Comparison of ENCODE assay signal across 8 cellular contexts in genomic region chr16:81096715-81097208, GRCh38. TPM values are rescaled to one million over a fixed set of nuclear protein-coding genes. Genes with fewer than 3 reads are reported as not detected.
A peak's percentile ranks its signal among the peaks of the same experiment; 100 is the strongest.
DNase-seq lines count a peak whose midpoint lies in the region; ATAC-seq and TF ChIP-seq lines count a peak whose summit lies in the region.

No MANE protein-coding gene starts in this region.

- H3K4me1 ChIP-seq in BLaER1 = peaks cover 31% of the 10 kb centered on the region

- no peaks in the 10 kb centered on the region for H3K27me3 ChIP-seq in BLaER1

- H3K36me3 ChIP-seq in BLaER1 (peaks cover 5% of the 10 kb centered on the region; the same call in 1 of the 2 replicates), KOPT-K1 (ENCODE audit: insufficient read depth, low read length) (no peaks in the 10 kb centered on the region; the same call in 1 of the 2 replicates)

- H3K27me3 Mint-ChIP-seq in chondrocyte (ENCODE audit: low read depth) (no peaks in the 10 kb centered on the region), nephron progenitor cell (ENCODE audit: low read depth, poor library complexity) (no peaks in the 10 kb centered on the region)

- no peaks in the 10 kb centered on the region for H4K20me1 ChIP-seq in BLaER1

- H3K27ac ChIP-seq in BLaER1 = no peak overlapping the region
- peak overlapping the region; percentile 0 for H3K27ac ChIP-seq in KOPT-K1 (ENCODE audit: low read depth, low read length, poor library complexity, severe bottlenecking)

- H3K36me3 Mint-ChIP-seq in chondrocyte (ENCODE audit: low read depth) = no peaks in the 10 kb centered on the region
- peaks cover 10% of the 10 kb centered on the region for H3K36me3 Mint-ChIP-seq in nephron progenitor cell (ENCODE audit: low read depth)

- H3K9ac ChIP-seq in BLaER1 = no peak overlapping the region

- H3K4me3 Mint-ChIP-seq in chondrocyte (ENCODE audit: unreplicated experiment) = peak overlapping the region; percentile 58
- peak overlapping the region; percentile 56 for H3K4me3 Mint-ChIP-seq in nephron progenitor cell

- DNase-seq in chondrocyte (ENCODE audit: low spot score) = no peak
- DNase-seq in nephron progenitor cell = no peak
- no peak for DNase-seq in NCI-H1092 (lab: John Stamatoyannopoulos, UW)
- DNase-seq in activated effector memory CD4-positive, alpha-beta T cell treated with Interleukin-2 at 50 U/mL for 16 hours = no peak

- no peak for TF ChIP-seq CTCF in chondrocyte (IDR thresholded peaks at IDR 0.05)
- TF ChIP-seq CTCF in nephron progenitor cell (IDR thresholded peaks at IDR 0.05) = no peak

- no peaks in the 10 kb centered on the region for H3K9me3 Mint-ChIP-seq in chondrocyte (ENCODE audit: low read depth)
- H3K9me3 Mint-ChIP-seq in nephron progenitor cell = peaks cover 4% of the 10 kb centered on the region

- peak overlapping the region; percentile 83; the same call in 1 of the 2 replicates for H3K4me3 ChIP-seq in BLaER1

- ATAC-seq in HG02840 (IDR thresholded peaks at IDR 0.05; ENCODE audit: low FRiP score, unreplicated experiment) (no peak), HG02973 (IDR thresholded peaks at IDR 0.05; ENCODE audit: unreplicated experiment) (no peak)

- H3K27ac Mint-ChIP-seq in chondrocyte (ENCODE audit: unreplicated experiment) = peak overlapping the region; percentile 70
- H3K27ac Mint-ChIP-seq in nephron progenitor cell = no peak overlapping the region

- peak overlapping the region; percentile 63 for H3K4me2 ChIP-seq in BLaER1

- H3K9me3 ChIP-seq in BLaER1 (no peaks in the 10 kb centered on the region), KOPT-K1 (ENCODE audit: insufficient read depth, low read length, poor library complexity, severe bottlenecking) (no peaks in the 10 kb centered on the region)

- H3K4me1 Mint-ChIP-seq in chondrocyte (ENCODE audit: low read depth) = peaks cover 15% of the 10 kb centered on the region
- H3K4me1 Mint-ChIP-seq in nephron progenitor cell = peaks cover 32% of the 10 kb centered on the region

RNA-seq across cellular contexts. Expression of gene GCSH, which starts 0.6 kb away (rescaled TPM):
- total RNA-seq in chondrocyte = 16.3 to 19.9 TPM (median 16.4 TPM) in 3 replicates

RNA-seq across cellular contexts. Expression of gene C16orf46, which starts 19.7 kb away (rescaled TPM):
- total RNA-seq in chondrocyte = 0.35 to 0.36 TPM in 2 of 3 replicates, not detected in the other
